Comparison of ENCODE assay signal across 8 cellular contexts in the genomic region with DNA sequence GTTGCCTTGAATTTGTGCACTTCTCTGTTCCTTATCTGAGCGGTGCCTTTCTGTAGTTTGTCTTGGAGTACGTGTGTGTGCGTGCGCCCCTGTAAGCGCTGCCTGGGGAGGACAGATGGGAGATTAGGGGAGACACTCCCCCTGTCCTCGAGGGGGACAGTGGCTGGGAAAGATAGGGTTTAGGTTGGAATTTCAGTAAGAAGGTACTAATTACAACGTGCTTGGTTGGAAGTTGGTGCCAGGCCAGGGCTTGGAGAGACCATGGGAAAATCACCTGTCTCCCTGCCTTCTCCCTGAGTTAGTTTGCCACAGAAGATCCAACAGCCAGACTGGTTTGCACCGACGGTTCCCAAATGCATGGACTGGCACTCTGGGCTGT.
DNase-seq lines count a peak whose midpoint lies in the region; ATAC-seq, FAIRE-seq and TF ChIP-seq lines count a peak whose summit lies in the region.

No MANE protein-coding gene starts in this region.

- FAIRE-seq in bronchial epithelial cell (lab: Jason Lieb, UNC), result no peak

- no peaks in the 10 kb centered on the region for H3K9me3 Mint-ChIP-seq in CD14-positive monocyte

- H3K27ac ChIP-seq in liver (ENCODE audit: low read depth in 1 of 2, low read length in 2 of 2), result peak overlapping the region; percentile 85 to 94
- H3K27ac ChIP-seq in thymus (ENCODE audit: low read depth), result peak overlapping the region; percentile 38

- intact Hi-C loops in CD14-positive monocyte (cut with micrococcal nuclease), result loop anchor here (5.0 to 10.0 kb wide), 2 partner anchors 56 to 674 kb away; no protein-coding TSS in a partner anchor

- H3K27me3 Mint-ChIP-seq in CD14-positive monocyte (ENCODE audit: low read depth in 3 of 3), result no peaks in the 10 kb centered on the region

- peak overlapping the region in 5 of 7 donors; percentile 40 to 88 (median 55) for H3K27ac Mint-ChIP-seq in CD14-positive monocyte

- TF ChIP-seq RAD21 in liver (IDR thresholded peaks at IDR 0.05), result no peak

- no peak for TF ChIP-seq CTCF in CD14-positive monocyte (IDR thresholded peaks at IDR 0.05)
- no peak for TF ChIP-seq CTCF in bronchial epithelial cell (IDR thresholded peaks at IDR 0.05; ENCODE audit: insufficient read depth, low read length, severe bottlenecking)
- TF ChIP-seq CTCF in liver (IDR thresholded peaks at IDR 0.05; ENCODE audit: low read depth, low read length, missing input control), result no peak

- H3K36me3 ChIP-seq in bronchial epithelial cell (ENCODE audit: control insufficient read depth, insufficient read depth, low read length) (peaks cover 3% of the 10 kb centered on the region), liver (ENCODE audit: control insufficient read depth in 4 of 4, insufficient read depth in 3 of 4, low read depth in 1 of 4, low read length in 3 of 4) (peaks cover 5 to 20% (median 17%) of the 10 kb centered on the region in 4 donors), thymus (ENCODE audit: control insufficient read depth, insufficient read depth) (peaks cover 4% of the 10 kb centered on the region)

- peak overlapping the region; percentile 52 for H3K4me3 ChIP-seq in Jurkat, Clone E6-1 (ENCODE audit: low read length)
- peak overlapping the region; percentile 34 for H3K4me3 ChIP-seq in bronchial epithelial cell (ENCODE audit: low read depth, low read length)
- H3K4me3 ChIP-seq in liver (ENCODE audit: low read depth in 1 of 3, low read length in 3 of 3), result peak overlapping the region; percentile 65 to 78 (median 71)
- H3K4me3 ChIP-seq in thymus (ENCODE audit: low read length), result peak overlapping the region; percentile 61

- 13% methylated on average over 9 of the region's 9 CpGs for WGBS in liver
- 11% methylated on average over 9 of the region's 9 CpGs for WGBS in thymus

- H3K4me1 ChIP-seq in liver (ENCODE audit: control insufficient read depth in 4 of 4, insufficient read depth in 4 of 4, low read length in 3 of 4), result peaks cover 9 to 61% (median 49%) of the 10 kb centered on the region in 4 donors
- H3K4me1 ChIP-seq in thymus (ENCODE audit: control insufficient read depth, insufficient read depth, low read length), result peaks cover 27% of the 10 kb centered on the region

- H3K9me3 ChIP-seq in liver (ENCODE audit: control insufficient read depth in 4 of 4, low read length in 3 of 4) (no peaks in the 10 kb centered on the region), thymus (ENCODE audit: control insufficient read depth) (no peaks in the 10 kb centered on the region)

- H3K27me3 ChIP-seq in bronchial epithelial cell (ENCODE audit: control insufficient read depth, insufficient read depth, low read length), result no peaks in the 10 kb centered on the region
- H3K27me3 ChIP-seq in liver (ENCODE audit: control insufficient read depth in 4 of 4, insufficient read depth in 4 of 4, low read length in 3 of 4), result no peaks in the 10 kb centered on the region
- H3K27me3 ChIP-seq in thymus (ENCODE audit: control insufficient read depth, insufficient read depth), result no peaks in the 10 kb centered on the region

- DNase-seq in CD14-positive monocyte (ENCODE audit: low spot score) (no peak), bronchial epithelial cell (ENCODE audit: low read depth) (no peak), SHP77 treated with DMSO at 0.1 percent for 48 hours (lab: John Stamatoyannopoulos, UW) (no peak)
- no peak for DNase-seq in Jurkat, Clone E6-1 (ENCODE audit: low read depth, low spot score)
- no peak for DNase-seq in activated CD4-positive, alpha-beta T cell treated with anti-CD3 and anti-CD28 coated beads for 48 hours

- peak; percentile 3 for ATAC-seq in GM19468 (IDR thresholded peaks at IDR 0.05; ENCODE audit: extremely low read depth, unreplicated experiment)

- H3K9ac ChIP-seq in liver (ENCODE audit: low read depth in 1 of 2, low read length in 2 of 2), result peak overlapping the region; percentile 84 to 90

- peak overlapping the region; percentile 87 to 92 for H3K4me3 Mint-ChIP-seq in CD14-positive monocyte

- H3K4me1 Mint-ChIP-seq in CD14-positive monocyte, result peaks cover 30% of the 10 kb centered on the region

- H3K36me3 Mint-ChIP-seq in CD14-positive monocyte, result peaks cover 41 to 45% of the 10 kb centered on the region in 2 donors

TF ChIP-seq in liver, 16 proteins besides CTCF, POLR2A, EP300 and RAD21:
- TF ChIP-seq HNF4A (conservative IDR thresholded peaks at IDR 0.05), result no peak
